8 cellular contexts compared by ENCODE assay signal in genomic region chr12:21657336-21658077, GRCh38. TPM values are rescaled to one million over a fixed set of nuclear protein-coding genes. Genes with fewer than 3 reads are reported as not detected.
DNase-seq lines count a peak whose midpoint lies in the region; ATAC-seq and TF ChIP-seq lines count a peak whose summit lies in the region.

Gene LDHB (minus strand): TSS chr12:21657842. CDS start chr12:21654671, 3,171 bp downstream.

- H3K27ac Mint-ChIP-seq in T-cell (peak within 1 kb of the TSS; percentile 97 to 100), progenitor cell of endocrine pancreas (peak within 1 kb of the TSS; percentile 99)

- H3K36me3 Mint-ChIP-seq in T-cell (peaks cover 33% of the 10 kb centered on the region), progenitor cell of endocrine pancreas (ENCODE audit: insufficient read depth) (peaks cover 19% of the 10 kb centered on the region)

- TF ChIP-seq POLR2A in heart left ventricle (IDR thresholded peaks at IDR 0.05): peak; percentile 78 to 96

- TF ChIP-seq CTCF in GM12865 (IDR thresholded peaks at IDR 0.05; ENCODE audit: insufficient read depth, low read depth, low read length, missing control alignments): no peak
- no peak for TF ChIP-seq CTCF in heart left ventricle (IDR thresholded peaks at IDR 0.05)
- peak; percentile 9 for TF ChIP-seq CTCF in progenitor cell of endocrine pancreas (IDR thresholded peaks at IDR 0.05; ENCODE audit: unreplicated experiment)

- H3K4me1 ChIP-seq in heart left ventricle: peaks cover 0 to 44% (median 23%) of the 10 kb centered on the region in 12 donors

- peaks cover 0 to 25% (median 22%) of the 10 kb centered on the region in 9 donors for H3K36me3 ChIP-seq in heart left ventricle

- H3K4me3 Mint-ChIP-seq in T-cell (peak within 1 kb of the TSS; percentile 89 to 100 (median 100)), progenitor cell of endocrine pancreas (ENCODE audit: low read depth) (peak within 1 kb of the TSS; percentile 98)

- H3K27me3 Mint-ChIP-seq in T-cell (no peaks in the 10 kb centered on the region), progenitor cell of endocrine pancreas (no peaks in the 10 kb centered on the region)

- 0 to 1% (median 1%) methylated on average over 37 to 41 of the region's 41 CpGs for whole genome bisulfite sequencing in adipose tissue, 3 donors
- 0% methylated on average over 19 to 41 of the region's 41 CpGs for WGBS in heart left ventricle, 4 donors

- no peaks in the 10 kb centered on the region for H3K9me3 Mint-ChIP-seq in T-cell
- H3K9me3 Mint-ChIP-seq in progenitor cell of endocrine pancreas (ENCODE audit: low read depth): no peaks in the 10 kb centered on the region

- H3K9me3 ChIP-seq in heart left ventricle: no peaks in the 10 kb centered on the region

- H3K27me3 ChIP-seq in heart left ventricle: no peaks in the 10 kb centered on the region

- ATAC-seq in HG02678 (IDR thresholded peaks at IDR 0.05; ENCODE audit: unreplicated experiment) (peak; percentile 94), T-cell (replicated peaks in 1 of 4) (peak; percentile 94 to 96 (median 96)), heart left ventricle (peak; percentile 99 to 100 (median 99))

- DNase-seq in GM12865 (ENCODE audit: low read depth) (peak; percentile 97), NCI-H1436 treated with DMSO at 0.1 percent for 48 hours (lab: John Stamatoyannopoulos, UW) (peak; percentile 85), T-cell (peak; percentile 80 to 95 (median 90)), heart left ventricle (peak; percentile 96 to 99 (median 97)), progenitor cell of endocrine pancreas (ENCODE audit: low spot score, unreplicated experiment) (peak; percentile 94), ureter (ENCODE audit: low spot score) (peak; percentile 96)

- H3K27ac ChIP-seq in adipose tissue (ENCODE audit: low read depth, low read length): no peak within 1 kb of the TSS
- peak within 1 kb of the TSS; percentile 52 to 99 (median 94) for H3K27ac ChIP-seq in heart left ventricle

- peak within 1 kb of the TSS; percentile 78 for H3K4me3 ChIP-seq in GM12865 (ENCODE audit: low read depth, low read length)
- peak within 1 kb of the TSS; percentile 56 to 95 (median 82) for H3K4me3 ChIP-seq in heart left ventricle

- intact Hi-C loops in heart left ventricle (cut with DNase I): loop anchor here in 6 of 10 donors (5.0 to 10.0 kb wide), 4 partner anchors 133 to 163 kb away; partner anchors contain the start of genes GOLT1B (in 3 of the 6), RECQL (in 3 of the 6) and SPX (in 3 of the 6)

- CTCF ChIA-PET in T-cell (lab: Charles Lee): interaction anchor here in 1 of 2 donors (1.0 to 2.3 kb wide), 4 partner anchors 15 to 40 kb away, joined by 4 to 12 read pairs (median 8); no protein-coding TSS in a partner anchor

- H3K4me1 Mint-ChIP-seq in T-cell (peaks cover 55 to 73% (median 68%) of the 10 kb centered on the region in 3 donors), progenitor cell of endocrine pancreas (ENCODE audit: low read depth) (peaks cover 39% of the 10 kb centered on the region)

- POLR2A ChIA-PET in T-cell (lab: Charles Lee): interaction anchor here (0.5 to 1.4 kb wide), 8 partner anchors 11 to 378 kb away, joined by 3 to 6 read pairs (median 3); no protein-coding TSS in a partner anchor

RNA-seq across cellular contexts. Expression of gene LDHB, which starts in this region (rescaled TPM):
- total RNA-seq in T-cell (100 to 1,000 TPM; 680 to 879 (median 854) TPM), heart left ventricle (1,000 to 10,000 TPM; 1,099 to 3,071 (median 2,267) TPM), progenitor cell of endocrine pancreas (1,628 and 1,645 TPM in 2 replicates), ureter (614 TPM)
- polyA plus RNA-seq in adipose tissue (1,000 to 10,000 TPM in 1 of 3 donors, 100 to 1,000 TPM in 2; 360 to 1,192 (median 561) TPM), heart left ventricle (1,000 to 10,000 TPM; 1,100 to 2,070 TPM)
